16 cellular contexts compared by ENCODE assay signal in genomic region chr19:35720163-35720524, GRCh38. TPM values are rescaled to one million over a fixed set of nuclear protein-coding genes. Genes with fewer than 3 reads are reported as not detected.
DNase-seq lines count a peak whose midpoint lies in the region; ATAC-seq and TF ChIP-seq lines count a peak whose summit lies in the region.
"Had no signal": no experiment of that assay in that cellular context is flagged by ENCODE, and none has a peak within 500 bp of the region (broad histone marks: within the 10 kb centered on the region; RNA-seq: fewer than 3 reads in every experiment).

No MANE protein-coding gene starts in this region.

- DNase-seq in GM23338 (ENCODE audit: low spot score) (no peak), GM10248 (ENCODE audit: extremely low spot score) (no peak), HUDEP-2 (lab: John Stamatoyannopoulos, UW; ENCODE audit: unreplicated experiment in 76 of 76) (no peak), mucosa of gallbladder (ENCODE audit: low spot score) (no peak)
- DNase-seq: anterior cingulate cortex, dermis blood vessel endothelial cell, Kasumi-1, NCI-H187 treated with DMSO at 0.1 percent for 48 hours, NCI-H526 treated with DMSO at 0.1 percent for 48 hours, nucleus accumbens, Peyer's patch had no signal

- CTCF ChIA-PET in GM10248 (lab: Yijun Ruan, JAX), result no interaction called here

- no peaks in the 10 kb centered on the region for H3K9me3 ChIP-seq in BLaER1
- H3K9me3 ChIP-seq: Peyer's patch, suprapubic skin had no signal

- H3K36me3 Mint-ChIP-seq in GM23338 (ENCODE audit: low read depth), result peaks cover 45% of the 10 kb centered on the region
- H3K36me3 Mint-ChIP-seq in brain, result peaks cover 37% of the 10 kb centered on the region

- H3K4me3 Mint-ChIP-seq in GM23338 (peak overlapping the region; percentile 45; the same call in 1 of the 3 replicates), brain (peak overlapping the region; percentile 29 to 71 (median 56))

- POLR2A ChIA-PET in GM10248 (lab: Yijun Ruan, JAX), result interaction anchor here (0.9 to 1.9 kb wide), 3 partner anchors 12 to 21 kb away, joined by 3 to 7 read pairs (median 3); no protein-coding TSS in a partner anchor

- no peak overlapping the region for H3K27ac Mint-ChIP-seq in GM23338
- peak overlapping the region in 4 of 5 experiments; percentile 25 to 74 (median 56) for H3K27ac Mint-ChIP-seq in brain

- TF ChIP-seq CTCF in GM23338 (conservative IDR thresholded peaks at IDR 0.05; ENCODE audit: low read depth in 2 of 2) (no peak), brain (conservative IDR thresholded peaks at IDR 0.05) (no peak), GM10248 (IDR thresholded peaks at IDR 0.05; ENCODE audit: control extremely low read depth, extremely low read depth, low read depth, missing control alignments) (no peak)

- H3K9me2 ChIP-seq in GM23338 (ENCODE audit: insufficient read depth), result no peaks in the 10 kb centered on the region

- no peak overlapping the region for H3K4me3 ChIP-seq in BLaER1
- no peak overlapping the region for H3K4me3 ChIP-seq in GM23338
- H3K4me3 ChIP-seq: suprapubic skin had no signal

- H3K27ac ChIP-seq in BLaER1 (no peak overlapping the region), GM23338 (ENCODE audit: low read depth) (no peak overlapping the region)
- H3K27ac ChIP-seq: Peyer's patch, suprapubic skin had no signal

- no peak overlapping the region for H3K4me2 ChIP-seq in BLaER1
- no peak overlapping the region for H3K4me2 ChIP-seq in GM23338

- peaks cover 58% of the 10 kb centered on the region for H3K36me3 ChIP-seq in BLaER1
- H3K36me3 ChIP-seq in GM23338 (ENCODE audit: insufficient read depth), result peaks cover 11% of the 10 kb centered on the region; the same call in 1 of the 2 replicates

- H3K27me3 ChIP-seq in BLaER1 (no peaks in the 10 kb centered on the region), GM23338 (ENCODE audit: insufficient read depth) (no peaks in the 10 kb centered on the region)
- H3K27me3 ChIP-seq: Peyer's patch, suprapubic skin had no signal

- H3K27me3 Mint-ChIP-seq in GM23338 (ENCODE audit: insufficient read depth, low read depth, poor library complexity) (peaks cover 32% of the 10 kb centered on the region), brain (peaks cover 15% of the 10 kb centered on the region)

- H3K9me3 Mint-ChIP-seq in GM23338 (no peaks in the 10 kb centered on the region; the same call in 2 of the 3 replicates), brain (peaks cover 0 to 2% (median 0%) of the 10 kb centered on the region in 5 experiments)

- peak overlapping the region; percentile 95 for H3K9ac ChIP-seq in BLaER1

- peaks cover 20% of the 10 kb centered on the region for H3K4me1 Mint-ChIP-seq in GM23338
- peaks cover 26% of the 10 kb centered on the region for H3K4me1 Mint-ChIP-seq in brain

- no peak overlapping the region for H2AFZ ChIP-seq in GM23338

- H3F3A ChIP-seq in GM23338 (replicated peaks; ENCODE audit: low read depth), result peaks cover 10% of the 10 kb centered on the region; the same call in 1 of the 2 replicates

- H3K4me1 ChIP-seq in BLaER1 (peaks cover 26% of the 10 kb centered on the region), GM23338 (ENCODE audit: insufficient read depth) (peaks cover 18% of the 10 kb centered on the region)

- no peak for ATAC-seq in GM23338

- peaks cover 65% of the 10 kb centered on the region for H4K20me1 ChIP-seq in BLaER1
- peaks cover 11% of the 10 kb centered on the region for H4K20me1 ChIP-seq in GM23338 (replicated peaks; ENCODE audit: insufficient read depth)

- peaks cover 21% of the 10 kb centered on the region for H3K79me2 ChIP-seq in GM23338 (replicated peaks; ENCODE audit: insufficient read depth)

TF ChIP-seq in GM23338, 12 proteins besides CTCF, POLR2A, EP300 and RAD21 (continues in another document):
- no peak for TF ChIP-seq REST (IDR thresholded peaks at IDR 0.05; ENCODE audit: unreplicated experiment)

RNA-seq across cellular contexts. Expression of gene KMT2B, which starts 2.3 kb away (rescaled TPM):
- total RNA-seq in GM23338 (2014; rRNA removed; shearing (Covaris generic)), result 36.2 and 49.8 TPM in 2 replicates
- 15.5 and 15.8 TPM in 2 replicates for polyA plus RNA-seq in GM23338 (2016; fragmentation: Nextera tagmentation; extraction: Ambion mirVana)
- polyA plus RNA-seq in brain (ENCODE audit: insufficient read depth, low read depth, low replicate concordance), result 22.3 TPM
- 45.1 TPM for total RNA-seq in mucosa of gallbladder

RNA-seq across cellular contexts. Expression of gene ZBTB32, which starts 15.8 kb away (rescaled TPM):
- 1.8 TPM in 1 of 2 replicates, not detected in the other for total RNA-seq in GM23338 (2014; rRNA removed; shearing (Covaris generic))
- polyA plus RNA-seq in GM23338 (2016; fragmentation: Nextera tagmentation; extraction: Ambion mirVana) (0.45 and 0.65 TPM in 2 replicates), brain (ENCODE audit: insufficient read depth, low read depth, low replicate concordance) (not detected)
- 0.43 TPM for total RNA-seq in mucosa of gallbladder
- total RNA-seq: dermis blood vessel endothelial cell, fibroblast of lung, liver, suprapubic skin had no signal
- polyA plus RNA-seq: fibroblast of lung had no signal

RNA-seq across cellular contexts. Expression of gene IGFLR1, which starts 22.1 kb away (rescaled TPM):
- total RNA-seq in GM23338 (2014; rRNA removed; shearing (Covaris generic)), result 7.8 and 14.4 TPM in 2 replicates
- polyA plus RNA-seq in GM23338 (2016; fragmentation: Nextera tagmentation; extraction: Ambion mirVana), result 17.8 and 18.1 TPM in 2 replicates
- polyA plus RNA-seq in brain (ENCODE audit: insufficient read depth, low read depth, low replicate concordance), result 11.2 TPM
- total RNA-seq in mucosa of gallbladder, result 14.8 TPM

RNA-seq across cellular contexts. Expression of gene U2AF1L4, which starts 25.1 kb away (rescaled TPM):
- 13.1 and 14.3 TPM in 2 replicates for total RNA-seq in GM23338 (2014; rRNA removed; shearing (Covaris generic))
- polyA plus RNA-seq in GM23338 (2016; fragmentation: Nextera tagmentation; extraction: Ambion mirVana) (20.0 and 23.7 TPM in 2 replicates), brain (ENCODE audit: insufficient read depth, low read depth, low replicate concordance) (20.6 TPM)
- total RNA-seq in mucosa of gallbladder, result 23.9 TPM

RNA-seq across cellular contexts. Expression of gene PSENEN, which starts 25.3 kb away (rescaled TPM):
- 18.5 and 20.6 TPM in 2 replicates for total RNA-seq in GM23338 (2014; rRNA removed; shearing (Covaris generic))
- polyA plus RNA-seq in GM23338 (2016; fragmentation: Nextera tagmentation; extraction: Ambion mirVana), result 175 and 197 TPM in 2 replicates
- polyA plus RNA-seq in brain (ENCODE audit: insufficient read depth, low read depth, low replicate concordance), result 153 TPM
- 67.9 TPM for total RNA-seq in mucosa of gallbladder
